8 cellular contexts compared by ENCODE assay signal in the genomic region with DNA sequence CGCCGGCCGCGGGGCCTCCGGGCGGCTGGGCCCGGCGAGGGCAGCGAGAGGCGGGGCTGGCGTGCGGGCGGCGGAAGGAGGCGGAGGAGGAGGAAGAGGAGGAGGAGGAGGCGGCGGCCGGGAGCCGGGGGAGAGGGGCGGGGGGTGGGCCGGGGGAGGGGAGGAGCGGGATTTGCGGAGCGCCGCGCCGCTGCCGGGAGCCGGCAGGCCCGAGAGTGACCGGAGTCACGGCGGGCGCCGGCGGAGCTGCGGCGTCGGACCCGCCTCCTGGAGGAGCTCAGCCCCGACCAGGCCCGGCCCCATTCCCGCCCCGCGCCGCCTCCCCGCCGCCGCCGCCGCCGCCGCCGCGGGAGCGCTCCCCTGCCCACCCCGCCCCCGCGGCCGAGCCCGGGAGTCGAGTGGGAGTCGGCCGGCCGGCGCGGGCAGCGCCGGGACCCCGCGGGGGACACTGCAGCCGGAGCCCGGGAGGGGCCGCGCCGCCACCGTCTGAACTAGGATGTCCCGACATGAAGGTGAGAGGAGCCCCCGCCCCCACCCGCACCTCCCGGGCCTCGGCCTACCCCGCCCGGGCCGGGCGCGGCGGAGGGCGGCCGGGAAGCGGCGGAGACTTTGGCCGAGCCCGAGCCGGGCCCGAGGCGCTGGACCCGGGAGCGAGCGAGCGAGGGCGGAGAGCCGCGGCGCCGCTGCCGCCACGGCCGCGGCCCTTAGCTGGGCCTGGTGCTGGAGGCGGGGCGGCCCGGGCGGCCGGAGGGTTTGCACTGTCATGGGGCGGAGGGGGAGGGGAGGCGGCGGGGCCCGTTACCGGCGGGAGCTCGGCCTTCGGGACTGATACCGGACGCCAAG. TPM values are rescaled to one million over a fixed set of nuclear protein-coding genes. Genes with fewer than 3 reads are reported as not detected.
DNase-seq lines count a peak whose midpoint lies in the region; ATAC-seq and TF ChIP-seq lines count a peak whose summit lies in the region.

Gene KCMF1, plus strand, starts transcription at position 206 of the 843 bp plus-strand sequence. Its CDS starts 291 bp downstream, at position 497.

- peaks cover 46% of the 10 kb centered on the region for H3K4me1 ChIP-seq in Karpas-422 (ENCODE audit: low read length)
- H3K4me1 ChIP-seq in right atrium auricular region: peaks cover 0 to 52% of the 10 kb centered on the region in 2 donors
- H3K4me1 ChIP-seq in psoas muscle: peaks cover 50% of the 10 kb centered on the region
- no peaks in the 10 kb centered on the region for H3K4me1 ChIP-seq in urinary bladder (ENCODE audit: insufficient read depth)

- H4K20me1 ChIP-seq in Karpas-422 (ENCODE audit: insufficient read depth, low read depth, low read length): peaks cover 36% of the 10 kb centered on the region

- H3K4me3 ChIP-seq in Karpas-422 (ENCODE audit: low read length) (peak within 1 kb of the TSS; percentile 79), right atrium auricular region (peak within 1 kb of the TSS; percentile 72 to 86), psoas muscle (peak within 1 kb of the TSS; percentile 89), urinary bladder (ENCODE audit: low read depth, low read length) (peak within 1 kb of the TSS; percentile 100)

- intact Hi-C loops in psoas muscle (cut with DNase I): loop anchor here (5.0 kb wide), 1 partner anchor 41 kb away; no protein-coding TSS in a partner anchor

- peak; percentile 51 for ATAC-seq in GM21723 (IDR thresholded peaks at IDR 0.05; ENCODE audit: unreplicated experiment)
- peak; percentile 78 to 83 (median 81) for ATAC-seq in psoas muscle

- WGBS in psoas muscle, 3 donors: 0 to 1% (median 0%) methylated on average over 15 to 123 of the region's 125 CpGs
- WGBS in urinary bladder: under 1% methylated on average over 98 of the region's 125 CpGs

- H3K27me3 ChIP-seq in Karpas-422 (ENCODE audit: low read length): no peaks in the 10 kb centered on the region
- no peaks in the 10 kb centered on the region for H3K27me3 ChIP-seq in right atrium auricular region
- no peaks in the 10 kb centered on the region for H3K27me3 ChIP-seq in psoas muscle (ENCODE audit: insufficient read depth in 3 of 3, low read length in 2 of 3)

- peaks cover 15% of the 10 kb centered on the region for H3K36me3 ChIP-seq in Karpas-422 (ENCODE audit: insufficient read depth, low read length)
- H3K36me3 ChIP-seq in right atrium auricular region: no peaks in the 10 kb centered on the region
- H3K36me3 ChIP-seq in psoas muscle (ENCODE audit: insufficient read depth in 1 of 2, low read depth in 1 of 2): peaks cover 0 to 10% of the 10 kb centered on the region in 2 donors
- no peaks in the 10 kb centered on the region for H3K36me3 ChIP-seq in urinary bladder (ENCODE audit: insufficient read depth)

- peak within 1 kb of the TSS; percentile 7; the same call in 1 of the 2 replicates for H2AFZ ChIP-seq in Karpas-422 (ENCODE audit: low read length)

- TF ChIP-seq CTCF in right atrium auricular region (IDR thresholded peaks at IDR 0.05) (no peak), psoas muscle (IDR thresholded peaks at IDR 0.05) (no peak)

- H3K79me2 ChIP-seq in Karpas-422 (ENCODE audit: low read length): peaks cover 83% of the 10 kb centered on the region

- peak within 1 kb of the TSS; percentile 99 for H3K9ac ChIP-seq in Karpas-422 (ENCODE audit: low read length)

- H3K9me2 ChIP-seq in Karpas-422 (replicated peaks; ENCODE audit: insufficient read depth, low read length): no peaks in the 10 kb centered on the region

- no peaks in the 10 kb centered on the region for H3K9me3 ChIP-seq in Karpas-422 (ENCODE audit: low read length)
- H3K9me3 ChIP-seq in right atrium auricular region: no peaks in the 10 kb centered on the region
- H3K9me3 ChIP-seq in psoas muscle: no peaks in the 10 kb centered on the region

- in situ Hi-C loops in G401 (cut with HindIII; ENCODE audit: low sequenced_read_pairs): no loop called here

- H3K4me2 ChIP-seq in Karpas-422 (ENCODE audit: low read depth, low read length, poor library complexity, severe bottlenecking): peak within 1 kb of the TSS; percentile 83

- H3K27ac ChIP-seq in Karpas-422 (ENCODE audit: low read length) (peak within 1 kb of the TSS; percentile 86), angular gyrus (ENCODE audit: low read depth, low read length) (peak within 1 kb of the TSS; percentile 81), right atrium auricular region (peak within 1 kb of the TSS; percentile 96), psoas muscle (peak within 1 kb of the TSS; percentile 98), urinary bladder (ENCODE audit: low read depth) (peak within 1 kb of the TSS; percentile 99)

- peak; percentile 70 for DNase-seq in G401 (ENCODE audit: low spot score)
- peak; percentile 92 for DNase-seq in Karpas-422
- peak; percentile 64 for DNase-seq in T-helper 22 cell (ENCODE audit: low read depth)
- DNase-seq in right atrium auricular region (ENCODE audit: low spot score): no peak
- DNase-seq in psoas muscle: peak; percentile 84 to 93

RNA-seq across cellular contexts. Expression of gene KCMF1, which starts in this region (rescaled TPM):
- 53.3 and 133 TPM in 2 replicates for total RNA-seq in G401 (2014; rRNA removed; shearing (Covaris generic))
- total RNA-seq in Karpas-422 (2014; rRNA removed; shearing (Covaris generic); ENCODE audit: low replicate concordance): 80.7 and 104 TPM in 2 replicates
- total RNA-seq in right atrium auricular region: 10 to 100 TPM; 53.1 to 69.5 TPM
- 100 to 1,000 TPM in 3 of 4 donors, 10 to 100 TPM in 1; 89.0 to 197 (median 153) TPM for total RNA-seq in psoas muscle
- 100 to 1,000 TPM in 1 of 3 donors, 10 to 100 TPM in 2; 74.6 to 374 (median 97.3) TPM for polyA plus RNA-seq in psoas muscle
- 39.7 TPM for total RNA-seq in urinary bladder
- polyA plus RNA-seq in urinary bladder: 42.7 TPM
